Comparison of ENCODE assay signal across 16 cellular contexts in genomic region chr17:7311110-7311698, GRCh38. TPM values are rescaled to one million over a fixed set of nuclear protein-coding genes. Genes with fewer than 3 reads are reported as not detected.
A peak's percentile ranks its signal among the peaks of the same experiment; 100 is the strongest.
DNase-seq lines count a peak whose midpoint lies in the region; ATAC-seq and TF ChIP-seq lines count a peak whose summit lies in the region.
"Had no signal": no experiment of that assay in that cellular context is flagged by ENCODE, and none has a peak within 500 bp of the region (broad histone marks: within the 10 kb centered on the region; RNA-seq: fewer than 3 reads in every experiment).

No MANE protein-coding gene starts in this region.

- H3K4me1 Mint-ChIP-seq in CD4-positive, CD25-positive, alpha-beta regulatory T cell, result peaks cover 6 to 74% (median 38%) of the 10 kb centered on the region in 4 donors
- peaks cover 53% of the 10 kb centered on the region for H3K4me1 Mint-ChIP-seq in GM23338
- peaks cover 58% of the 10 kb centered on the region for H3K4me1 Mint-ChIP-seq in activated naive CD8-positive, alpha-beta T cell (ENCODE audit: low read depth)
- H3K4me1 Mint-ChIP-seq in natural killer cell treated with Interleukin-12 subunit alpha and Interleukin-12 subunit beta and Interleukin-15 and Interleukin-18, amount 100 ng/mL, for 72 hours (ENCODE audit: low read depth in 2 of 2), result peaks cover 64 to 74% of the 10 kb centered on the region in 2 donors

- H2AFZ ChIP-seq in GM23338, result no peak overlapping the region

- peak overlapping the region in 3 of 4 donors; percentile 39 to 98 (median 97) for H3K4me3 Mint-ChIP-seq in CD4-positive, CD25-positive, alpha-beta regulatory T cell
- H3K4me3 Mint-ChIP-seq in GM23338, result peak overlapping the region; percentile 98
- H3K4me3 Mint-ChIP-seq in activated naive CD8-positive, alpha-beta T cell, result peak overlapping the region; percentile 94
- H3K4me3 Mint-ChIP-seq in natural killer cell treated with Interleukin-12 subunit alpha and Interleukin-12 subunit beta and Interleukin-15 and Interleukin-18, amount 100 ng/mL, for 72 hours, result peak overlapping the region; percentile 87

- peaks cover 75% of the 10 kb centered on the region for H3F3A ChIP-seq in GM23338 (replicated peaks; ENCODE audit: low read depth)

- DNase-seq in CD4-positive, CD25-positive, alpha-beta regulatory T cell, result no peak
- DNase-seq in GM23338 (ENCODE audit: low spot score), result no peak
- no peak for DNase-seq in natural killer cell treated with Interleukin-12 subunit alpha and Interleukin-12 subunit beta and Interleukin-15 and Interleukin-18, amount 100 ng/mL, for 72 hours (ENCODE audit: low spot score)
- no peak for DNase-seq in dedifferentiated amniotic fluid mesenchymal stem cell (ENCODE audit: extremely low spot score)
- DNase-seq in NK-92 treated with Interleukin-12 subunit alpha and Interleukin-12 subunit beta, amount 100 ng/mL, for 24 hours (lab: John Stamatoyannopoulos, UW), result no peak
- DNase-seq: activated CD4-positive, alpha-beta T cell treated with anti-CD3 and anti-CD28 coated beads, Interleukin-2, amount 50 U/mL, for 1 hour; anterior cingulate cortex; DMS 273 treated with DMSO at 0.1 percent for 48 hours; HCEC 1CT; NCI-H1436 treated with DMSO at 0.1 percent for 48 hours; NCI-H82; stimulated activated CD4-positive, alpha-beta T cell treated with anti-CD3 and anti-CD28 coated beads, Interleukin-2, amount 100 ng/mL, for 48 hours had no signal

- H3K27me3 Mint-ChIP-seq in CD4-positive, CD25-positive, alpha-beta regulatory T cell, result peaks cover 6% of the 10 kb centered on the region
- peaks cover 50% of the 10 kb centered on the region for H3K27me3 Mint-ChIP-seq in GM23338 (ENCODE audit: insufficient read depth, low read depth, poor library complexity)
- no peaks in the 10 kb centered on the region for H3K27me3 Mint-ChIP-seq in activated naive CD8-positive, alpha-beta T cell
- no peaks in the 10 kb centered on the region for H3K27me3 Mint-ChIP-seq in natural killer cell treated with Interleukin-12 subunit alpha and Interleukin-12 subunit beta and Interleukin-15 and Interleukin-18, amount 100 ng/mL, for 72 hours

- no peak for TF ChIP-seq CTCF in GM23338 (conservative IDR thresholded peaks at IDR 0.05; ENCODE audit: low read depth in 2 of 2)

- H3K9me3 Mint-ChIP-seq in CD4-positive, CD25-positive, alpha-beta regulatory T cell, result peaks cover 0 to 2% (median 0%) of the 10 kb centered on the region in 7 donors
- peaks cover 7% of the 10 kb centered on the region; the same call in 2 of the 3 replicates for H3K9me3 Mint-ChIP-seq in GM23338
- H3K9me3 Mint-ChIP-seq in activated naive CD8-positive, alpha-beta T cell (ENCODE audit: low read depth), result no peaks in the 10 kb centered on the region
- no peaks in the 10 kb centered on the region for H3K9me3 Mint-ChIP-seq in natural killer cell treated with Interleukin-12 subunit alpha and Interleukin-12 subunit beta and Interleukin-15 and Interleukin-18, amount 100 ng/mL, for 72 hours

- peaks cover 43% of the 10 kb centered on the region for H3K79me2 ChIP-seq in GM23338 (replicated peaks; ENCODE audit: insufficient read depth)

- H3K27ac ChIP-seq in CD4-positive, CD25-positive, alpha-beta regulatory T cell (ENCODE audit: insufficient read depth, low read length, poor library complexity, severe bottlenecking), result peak overlapping the region; percentile 100
- no peak overlapping the region; the same call in 1 of the 2 replicates for H3K27ac ChIP-seq in GM23338 (ENCODE audit: low read depth)

- peaks cover 75% of the 10 kb centered on the region for H3K4me1 ChIP-seq in CD4-positive, CD25-positive, alpha-beta regulatory T cell (ENCODE audit: control insufficient read depth, insufficient read depth, low read length, poor library complexity, severe bottlenecking)
- peaks cover 27% of the 10 kb centered on the region; the same call in 1 of the 2 replicates for H3K4me1 ChIP-seq in GM23338 (ENCODE audit: insufficient read depth)

- H3K9me2 ChIP-seq in GM23338 (ENCODE audit: insufficient read depth), result no peaks in the 10 kb centered on the region

- peak overlapping the region; percentile 97 for H3K4me3 ChIP-seq in CD4-positive, CD25-positive, alpha-beta regulatory T cell (ENCODE audit: low read depth, low read length)
- H3K4me3 ChIP-seq in GM23338, result no peak overlapping the region
- H3K4me3 ChIP-seq: SK-N-MC had no signal

- H3K9me3 ChIP-seq in CD4-positive, CD25-positive, alpha-beta regulatory T cell (ENCODE audit: control insufficient read depth in 2 of 2, low read length in 2 of 2), result no peaks in the 10 kb centered on the region

- H3K27me3 ChIP-seq in CD4-positive, CD25-positive, alpha-beta regulatory T cell (ENCODE audit: control insufficient read depth, insufficient read depth, low read length), result no peaks in the 10 kb centered on the region
- no peaks in the 10 kb centered on the region for H3K27me3 ChIP-seq in GM23338 (ENCODE audit: insufficient read depth)

- peaks cover 39% of the 10 kb centered on the region for H3K36me3 Mint-ChIP-seq in CD4-positive, CD25-positive, alpha-beta regulatory T cell
- H3K36me3 Mint-ChIP-seq in GM23338 (ENCODE audit: low read depth), result peaks cover 70% of the 10 kb centered on the region
- H3K36me3 Mint-ChIP-seq in activated naive CD8-positive, alpha-beta T cell, result peaks cover 23% of the 10 kb centered on the region
- H3K36me3 Mint-ChIP-seq in natural killer cell treated with Interleukin-12 subunit alpha and Interleukin-12 subunit beta and Interleukin-15 and Interleukin-18, amount 100 ng/mL, for 72 hours, result peaks cover 38% of the 10 kb centered on the region

- H3K36me3 ChIP-seq in CD4-positive, CD25-positive, alpha-beta regulatory T cell (ENCODE audit: control insufficient read depth, insufficient read depth, low read length), result peaks cover 49% of the 10 kb centered on the region
- peaks cover 37% of the 10 kb centered on the region for H3K36me3 ChIP-seq in GM23338 (ENCODE audit: insufficient read depth)

- no peak overlapping the region for H3K4me2 ChIP-seq in GM23338

- H4K20me1 ChIP-seq in GM23338 (replicated peaks; ENCODE audit: insufficient read depth), result peaks cover 45% of the 10 kb centered on the region

- no peak for ATAC-seq in CD4-positive, CD25-positive, alpha-beta regulatory T cell (ENCODE audit: low read depth in 2 of 2)
- ATAC-seq in GM23338 (no peak), GM21528 (IDR thresholded peaks at IDR 0.05; ENCODE audit: low FRiP score, unreplicated experiment) (no peak)
- no peak for ATAC-seq in natural killer cell treated with Interleukin-12 subunit alpha and Interleukin-12 subunit beta and Interleukin-15 and Interleukin-18, amount 100 ng/mL, for 72 hours

- peak overlapping the region in 2 of 3 donors; percentile 98 to 99 for H3K27ac Mint-ChIP-seq in CD4-positive, CD25-positive, alpha-beta regulatory T cell
- H3K27ac Mint-ChIP-seq in GM23338, result no peak overlapping the region
- H3K27ac Mint-ChIP-seq in activated naive CD8-positive, alpha-beta T cell, result peak overlapping the region; percentile 97
- peak overlapping the region; percentile 97 for H3K27ac Mint-ChIP-seq in natural killer cell treated with Interleukin-12 subunit alpha and Interleukin-12 subunit beta and Interleukin-15 and Interleukin-18, amount 100 ng/mL, for 72 hours

TF ChIP-seq in GM23338, 12 proteins besides CTCF, POLR2A, EP300 and RAD21 (continues in another document):
- no peak for TF ChIP-seq CREB1 (CRISPR knock-in tag; IDR thresholded peaks at IDR 0.05; ENCODE audit: low read depth)
- TF ChIP-seq EZH2 (IDR thresholded peaks at IDR 0.05; ENCODE audit: low read depth, unreplicated experiment), result no peak
- no peak for TF ChIP-seq JUNB (IDR thresholded peaks at IDR 0.05; ENCODE audit: unreplicated experiment)
- no peak for TF ChIP-seq STAT1 (IDR thresholded peaks at IDR 0.05; ENCODE audit: unreplicated experiment)
- no peak for TF ChIP-seq ZNF114 (CRISPR knock-in tag; IDR thresholded peaks at IDR 0.05)
- TF ChIP-seq NANOG (IDR thresholded peaks at IDR 0.05; ENCODE audit: borderline replicate concordance), result no peak
- TF ChIP-seq EZH2phosphoT487 (IDR thresholded peaks at IDR 0.05; ENCODE audit: unreplicated experiment), result no peak

RNA-seq across cellular contexts. Expression of gene EIF5A, which starts 3.8 kb away (rescaled TPM):
- 485 TPM for total RNA-seq in CD4-positive, CD25-positive, alpha-beta regulatory T cell
- polyA plus RNA-seq in CD4-positive, CD25-positive, alpha-beta regulatory T cell, result 100 to 1,000 TPM; 210 to 631 (median 398) TPM
- total RNA-seq in GM23338 (2014; rRNA removed; shearing (Covaris generic)), result 791 and 833 TPM in 2 replicates
- 1,562 and 1,621 TPM in 2 replicates for polyA plus RNA-seq in GM23338 (2016; fragmentation: Nextera tagmentation; extraction: Ambion mirVana)
- total RNA-seq in natural killer cell treated with Interleukin-12 subunit alpha and Interleukin-12 subunit beta and Interleukin-15 and Interleukin-18, amount 100 ng/mL, for 72 hours, result 1,000 to 10,000 TPM in 1 of 2 donors, 100 to 1,000 TPM in 1; 953 to 1,345 TPM

RNA-seq across cellular contexts. Expression of gene GPS2, which starts 4.0 kb away (rescaled TPM):
- 129 TPM for total RNA-seq in CD4-positive, CD25-positive, alpha-beta regulatory T cell
- 100 to 1,000 TPM in 2 of 4 donors, 10 to 100 TPM in 2; 79.3 to 107 (median 96.5) TPM for polyA plus RNA-seq in CD4-positive, CD25-positive, alpha-beta regulatory T cell
- total RNA-seq in GM23338 (2014; rRNA removed; shearing (Covaris generic)), result 64.8 and 83.4 TPM in 2 replicates
- 117 and 122 TPM in 2 replicates for polyA plus RNA-seq in GM23338 (2016; fragmentation: Nextera tagmentation; extraction: Ambion mirVana)
- total RNA-seq in natural killer cell treated with Interleukin-12 subunit alpha and Interleukin-12 subunit beta and Interleukin-15 and Interleukin-18, amount 100 ng/mL, for 72 hours, result 10 to 100 TPM; 58.1 to 87.0 TPM

RNA-seq across cellular contexts. Expression of gene YBX2, which starts 16.8 kb away (rescaled TPM):
- not detected for total RNA-seq in CD4-positive, CD25-positive, alpha-beta regulatory T cell
- not detected for polyA plus RNA-seq in CD4-positive, CD25-positive, alpha-beta regulatory T cell
- total RNA-seq in GM23338 (2014; rRNA removed; shearing (Covaris generic)), result 20.6 and 36.5 TPM in 2 replicates
- 22.1 and 22.5 TPM in 2 replicates for polyA plus RNA-seq in GM23338 (2016; fragmentation: Nextera tagmentation; extraction: Ambion mirVana)
- total RNA-seq in natural killer cell treated with Interleukin-12 subunit alpha and Interleukin-12 subunit beta and Interleukin-15 and Interleukin-18, amount 100 ng/mL, for 72 hours, result not detected
- total RNA-seq: HT1080 had no signal

RNA-seq across cellular contexts. Expression of gene NEURL4, which starts 17.9 kb away (rescaled TPM):
- 39.5 TPM for total RNA-seq in CD4-positive, CD25-positive, alpha-beta regulatory T cell
- polyA plus RNA-seq in CD4-positive, CD25-positive, alpha-beta regulatory T cell, result 1 to 10 TPM in 2 of 4 donors, under 1 TPM in 2; 0.27 to 1.2 (median 0.83) TPM
- total RNA-seq in GM23338 (2014; rRNA removed; shearing (Covaris generic)), result 36.8 and 42.3 TPM in 2 replicates
- polyA plus RNA-seq in GM23338 (2016; fragmentation: Nextera tagmentation; extraction: Ambion mirVana), result 6.3 and 6.7 TPM in 2 replicates
- total RNA-seq in natural killer cell treated with Interleukin-12 subunit alpha and Interleukin-12 subunit beta and Interleukin-15 and Interleukin-18, amount 100 ng/mL, for 72 hours, result 10 to 100 TPM; 37.6 to 76.7 TPM

RNA-seq across cellular contexts. Expression of gene ACAP1, which starts 25.1 kb away (rescaled TPM):
- 723 TPM for total RNA-seq in CD4-positive, CD25-positive, alpha-beta regulatory T cell
- 100 to 1,000 TPM; 194 to 259 (median 213) TPM for polyA plus RNA-seq in CD4-positive, CD25-positive, alpha-beta regulatory T cell
- 30.7 and 35.8 TPM in 2 replicates for total RNA-seq in GM23338 (2014; rRNA removed; shearing (Covaris generic))
- polyA plus RNA-seq in GM23338 (2016; fragmentation: Nextera tagmentation; extraction: Ambion mirVana), result 40.1 and 43.9 TPM in 2 replicates
- total RNA-seq in natural killer cell treated with Interleukin-12 subunit alpha and Interleukin-12 subunit beta and Interleukin-15 and Interleukin-18, amount 100 ng/mL, for 72 hours, result 100 to 1,000 TPM; 240 to 419 TPM

Comparison
In these comparisons a context has a peak if more than half of its experiments do, and no peak if none do; other contexts are left out.
1. RNA of gene YBX2, which starts 16.8 kb away (total RNA-seq): 20.6 to 36.5 TPM in GM23338; not detected in natural killer cell treated with Interleukin-12 subunit alpha and Interleukin-12 subunit beta and Interleukin-15 and Interleukin-18, amount 100 ng/mL, for 72 hours and not detected in CD4-positive, CD25-positive, alpha-beta regulatory T cell (single experiment); every median in the first group is over 10 times any median in the second.
2. Peak in every context shown above with its lines, with median percentiles within 50 percentile points of each other: H3K4me3 Mint-ChIP-seq.